Comparison of ENCODE assay signal across 14 cellular contexts in the genomic region with DNA sequence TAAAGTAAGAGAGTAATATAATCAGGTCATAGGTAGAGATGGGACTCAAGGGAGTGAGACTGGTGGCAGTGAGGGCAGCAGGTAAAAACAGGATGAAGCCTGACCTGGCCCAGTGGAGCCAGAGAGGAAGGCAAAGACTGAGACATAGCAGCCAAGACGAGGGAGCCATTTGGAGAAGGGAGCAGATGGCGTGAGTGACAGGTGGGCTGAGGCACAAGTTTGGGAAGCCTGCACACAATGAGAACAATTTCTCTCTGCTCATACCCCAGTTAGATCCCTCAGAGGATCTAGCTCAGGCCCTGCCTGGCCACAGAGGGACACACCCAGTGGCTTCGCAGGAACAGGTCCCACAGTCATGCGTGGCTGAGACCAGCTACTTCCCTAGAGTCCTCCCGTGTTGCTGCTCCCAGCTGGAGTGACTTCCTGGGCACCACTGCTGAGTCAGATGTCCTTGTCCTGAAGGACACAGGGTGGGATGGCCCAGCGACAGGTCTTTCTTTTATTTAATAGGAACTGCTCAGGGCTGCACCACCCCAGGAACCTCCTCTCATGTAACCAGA. TPM values are rescaled to one million over a fixed set of nuclear protein-coding genes. Genes with fewer than 3 reads are reported as not detected.
A peak's percentile ranks its signal among the peaks of the same experiment; 100 is the strongest.
DNase-seq lines count a peak whose midpoint lies in the region; ATAC-seq, FAIRE-seq and TF ChIP-seq lines count a peak whose summit lies in the region.
"Had no signal": no experiment of that assay in that cellular context is flagged by ENCODE, and none has a peak within 500 bp of the region (broad histone marks: within the 10 kb centered on the region; RNA-seq: fewer than 3 reads in every experiment).

No MANE protein-coding gene starts in this region.

- BruUV-seq in A673 (replicated peaks; lab: Mats Ljungman, UMichigan), result no TSS peak

- TF ChIP-seq CTCF in A673 (conservative IDR thresholded peaks at IDR 0.05; ENCODE audit: low read depth, low read length), result no peak
- no peak for TF ChIP-seq CTCF in bronchial epithelial cell (IDR thresholded peaks at IDR 0.05; ENCODE audit: insufficient read depth, low read length, severe bottlenecking)
- TF ChIP-seq CTCF in osteocyte (IDR thresholded peaks at IDR 0.05), result no peak
- TF ChIP-seq CTCF in foreskin fibroblast (IDR thresholded peaks at IDR 0.05; ENCODE audit: low read depth, low read length), result no peak

- H3K4me3 Mint-ChIP-seq in osteocyte (ENCODE audit: unreplicated experiment), result no peak overlapping the region

- H3K27me3 ChIP-seq in A673 (replicated peaks; ENCODE audit: insufficient read depth, low read depth, low read length, poor library complexity) (no peaks in the 10 kb centered on the region), bronchial epithelial cell (ENCODE audit: control insufficient read depth, insufficient read depth, low read length) (no peaks in the 10 kb centered on the region)
- H3K27me3 ChIP-seq: uterus had no signal

- ATAC-seq in GM18858 (IDR thresholded peaks at IDR 0.05; ENCODE audit: unreplicated experiment) (no peak), HG03439 (IDR thresholded peaks at IDR 0.05; ENCODE audit: unreplicated experiment) (no peak), HG02678 (IDR thresholded peaks at IDR 0.05; ENCODE audit: unreplicated experiment) (no peak)

- peaks cover 14% of the 10 kb centered on the region for H3K4me1 ChIP-seq in A673 (ENCODE audit: insufficient read depth, low read length, poor library complexity, severe bottlenecking)
- H3K4me1 ChIP-seq: uterus had no signal

- H3K36me3 Mint-ChIP-seq in osteocyte (ENCODE audit: unreplicated experiment), result peaks cover 13% of the 10 kb centered on the region

- no peaks in the 10 kb centered on the region for H3K27me3 Mint-ChIP-seq in osteocyte (ENCODE audit: unreplicated experiment)

- POLR2A ChIA-PET in A673 (lab: Charles Lee; ENCODE audit: low non-redundant PET), result no interaction called here

- intact Hi-C loops in A673 (cut with micrococcal nuclease; ENCODE audit: unreplicated experiment), result no loop called here

- H3K4me3 ChIP-seq in A673 (ENCODE audit: low read depth, low read length, poor library complexity, severe bottlenecking) (no peak overlapping the region), bronchial epithelial cell (ENCODE audit: low read depth, low read length) (no peak overlapping the region), foreskin fibroblast (ENCODE audit: low read depth in 1 of 2, low read length in 2 of 2) (no peak overlapping the region)
- H3K4me3 ChIP-seq: uterus had no signal

- H3K27ac Mint-ChIP-seq in osteocyte (ENCODE audit: unreplicated experiment), result peak overlapping the region; percentile 25

- CTCF ChIA-PET in A673 (lab: Charles Lee), result no interaction called here

- H3K9me3 ChIP-seq in A673 (ENCODE audit: low read depth, low read length, poor library complexity, severe bottlenecking), result no peaks in the 10 kb centered on the region
- H3K9me3 ChIP-seq: uterus had no signal

- H3K36me3 ChIP-seq in A673 (ENCODE audit: insufficient read depth, low read length, poor library complexity, severe bottlenecking) (no peaks in the 10 kb centered on the region), bronchial epithelial cell (ENCODE audit: control insufficient read depth, insufficient read depth, low read length) (no peaks in the 10 kb centered on the region)
- H3K36me3 ChIP-seq: uterus had no signal

- peaks cover 39% of the 10 kb centered on the region for H3K4me1 Mint-ChIP-seq in osteocyte (ENCODE audit: unreplicated experiment)

- peak overlapping the region; percentile 11 for H3K27ac ChIP-seq in A673 (ENCODE audit: low read depth, low read length, poor library complexity, severe bottlenecking)
- H3K27ac ChIP-seq: uterus had no signal

- DNase-seq in A673 (ENCODE audit: low spot score) (no peak), bronchial epithelial cell (ENCODE audit: low read depth) (no peak), islet precursor cell (peak; percentile 47), osteocyte (ENCODE audit: extremely low spot score, unreplicated experiment) (no peak), foreskin fibroblast (no peak)
- DNase-seq: NCI-H1048; NCI-H2171; SHP77 treated with DMSO at 0.1 percent for 48 hours; stimulated activated CD4-positive, alpha-beta T cell treated with anti-CD3 and anti-CD28 coated beads, Interleukin-2, amount 100 ng/mL, for 24 hours; uterus had no signal

- peak; percentile 43 for FAIRE-seq in bronchial epithelial cell (lab: Jason Lieb, UNC)

- no peaks in the 10 kb centered on the region for H3K9me3 Mint-ChIP-seq in osteocyte (ENCODE audit: unreplicated experiment)

RNA-seq across cellular contexts. Expression of gene LYVE1, which starts 33.3 kb away (rescaled TPM):
- total RNA-seq in A673 (2021), result 0.11 and 0.15 TPM in 2 replicates
- not detected in 2 replicates for total RNA-seq in bronchial epithelial cell
- total RNA-seq in osteocyte, result 1.5 and 2.1 TPM in 2 replicates
- total RNA-seq: T-helper 2 cell treated with Interferon-gamma antibody and Interleukin-4, amounts not matched to agents 100 ng/mL and 5 ng/mL, for 36 hours had no signal
